9 cellular contexts compared by ENCODE assay signal in genomic region chr17:13031718-13032350, GRCh38. TPM values are rescaled to one million over a fixed set of nuclear protein-coding genes. Genes with fewer than 3 reads are reported as not detected.
A peak's percentile ranks its signal among the peaks of the same experiment; 100 is the strongest.
DNase-seq lines count a peak whose midpoint lies in the region; ATAC-seq and TF ChIP-seq lines count a peak whose summit lies in the region.
"Had no signal": no experiment of that assay in that cellular context is flagged by ENCODE, and none has a peak within 500 bp of the region (broad histone marks: within the 10 kb centered on the region; RNA-seq: fewer than 3 reads in every experiment).

No MANE protein-coding gene starts in this region.

- 37 to 46% (median 43%) methylated on average over 16 of the region's 16 CpGs for WGBS in adrenal gland, 4 donors

- H3K27me3 Mint-ChIP-seq in immature natural killer cell (ENCODE audit: low read depth in 3 of 3), result peaks cover 0 to 11% (median 10%) of the 10 kb centered on the region in 3 donors

- H3K9me3 Mint-ChIP-seq in immature natural killer cell, result peaks cover 0 to 5% (median 0%) of the 10 kb centered on the region in 6 donors

- TF ChIP-seq CTCF in BE2C (IDR thresholded peaks at IDR 0.05; ENCODE audit: low read depth, low read length) (peak; percentile 76), adrenal gland (IDR thresholded peaks at IDR 0.05) (peak; percentile 47 to 77 (median 60)), vagina (IDR thresholded peaks at IDR 0.05) (peak in 1 of 3 experiments; percentile 51)

- TF ChIP-seq POLR2A in adrenal gland (IDR thresholded peaks at IDR 0.05) (no peak), vagina (IDR thresholded peaks at IDR 0.05) (no peak)

- peak overlapping the region in 2 of 6 donors; percentile 9 to 21 for H3K27ac Mint-ChIP-seq in immature natural killer cell

- peak overlapping the region in 3 of 5 donors; percentile 12 to 47 (median 17) for H3K4me3 Mint-ChIP-seq in immature natural killer cell

- H3K27me3 ChIP-seq in BE2C (no peaks in the 10 kb centered on the region), adrenal gland (peaks cover 9% of the 10 kb centered on the region), vagina (no peaks in the 10 kb centered on the region)

- H3K4me1 ChIP-seq in BE2C (no peaks in the 10 kb centered on the region), adrenal gland (replicated peaks in 1 of 2) (no peaks in the 10 kb centered on the region), vagina (no peaks in the 10 kb centered on the region)

- peaks cover 7 to 10% of the 10 kb centered on the region in 2 donors for H3K4me1 Mint-ChIP-seq in immature natural killer cell

- intact Hi-C loops in adrenal gland (cut with DNase I) (no loop called here), vagina (cut with DNase I) (no loop called here)

- H3K36me3 ChIP-seq in BE2C, result no peaks in the 10 kb centered on the region
- no peaks in the 10 kb centered on the region for H3K36me3 ChIP-seq in adrenal gland (replicated peaks in 1 of 2)
- H3K36me3 ChIP-seq in vagina, result no peaks in the 10 kb centered on the region

- DNase-seq in BE2C, result peak; percentile 37
- peak; percentile 43 to 53 for DNase-seq in SHP77 (lab: John Stamatoyannopoulos, UW)
- peak; percentile 45 to 67 (median 52) for DNase-seq in adrenal gland
- peak; percentile 41 to 44 (median 42) for DNase-seq in immature natural killer cell
- peak; percentile 32 for DNase-seq in stimulated activated CD4-positive, alpha-beta T cell treated with anti-CD3 and anti-CD28 coated beads, Interleukin-4, amount 100 ng/mL, for 1 hour
- DNase-seq in vagina (ENCODE audit: extremely low spot score in 2 of 2), result no peak

- no peaks in the 10 kb centered on the region for H3K36me3 Mint-ChIP-seq in immature natural killer cell

- no peak overlapping the region for H3K27ac ChIP-seq in adrenal gland
- no peak overlapping the region for H3K27ac ChIP-seq in vagina
- H3K27ac ChIP-seq: SK-N-MC had no signal

- peak; percentile 87 for ATAC-seq in GM18867 (IDR thresholded peaks at IDR 0.05; ENCODE audit: unreplicated experiment)
- ATAC-seq in HG03342 (IDR thresholded peaks at IDR 0.05; ENCODE audit: unreplicated experiment), result peak; percentile 86

- H3K9me3 ChIP-seq in BE2C (no peaks in the 10 kb centered on the region), adrenal gland (replicated peaks in 1 of 3) (no peaks in the 10 kb centered on the region), vagina (no peaks in the 10 kb centered on the region)

- H3K4me3 ChIP-seq in BE2C (ENCODE audit: low read depth, low read length) (no peak overlapping the region), adrenal gland (no peak overlapping the region), vagina (no peak overlapping the region)
- H3K4me3 ChIP-seq: SK-N-MC had no signal

RNA-seq across cellular contexts. Expression of gene ELAC2, which starts 14.0 kb away (rescaled TPM):
- polyA plus RNA-seq in BE2C (2012; ENCODE audit: insufficient read depth, insufficient read length, low read depth), result 42.4 TPM
- 100 to 1,000 TPM in 2 of 8 donors, 10 to 100 TPM in 6; 69.3 to 102 (median 74.0) TPM for total RNA-seq in adrenal gland
- polyA plus RNA-seq in adrenal gland, result 100 to 1,000 TPM in 1 of 3 donors, 10 to 100 TPM in 2; 55.5 to 136 (median 72.7) TPM
- 10 to 100 TPM; 30.7 to 61.2 (median 38.6) TPM for polyA plus RNA-seq in immature natural killer cell
- 134 TPM for total RNA-seq in vagina

Comparison
In these comparisons a context has a peak if more than half of its experiments do, and no peak if none do; other contexts are left out.
1. DNase-seq: peak in BE2C (single experiment), SHP77 (2 of 2), adrenal gland (7 of 7), immature natural killer cell (3 of 3) and stimulated activated CD4-positive, alpha-beta T cell treated with anti-CD3 and anti-CD28 coated beads, Interleukin-4, amount 100 ng/mL, for 1 hour (single experiment); none in vagina (0 of 2).